Comparison of ENCODE assay signal across 9 cellular contexts in genomic region chr1:25140073-25140797, GRCh38.
DNase-seq lines count a peak whose midpoint lies in the region; ATAC-seq, FAIRE-seq and TF ChIP-seq lines count a peak whose summit lies in the region.
"Had no signal": no experiment of that assay in that cellular context is flagged by ENCODE, and none has a peak within 500 bp of the region (broad histone marks: within the 10 kb centered on the region; RNA-seq: fewer than 3 reads in every experiment).

No MANE protein-coding gene starts in this region.

- CTCF ChIA-PET in HepG2 (lab: Yijun Ruan, JAX; ENCODE audit: low intra/inter-chr PET ratio, low total read pairs): no interaction called here

- 23% methylated on average over 11 of the region's 15 CpGs for whole genome bisulfite sequencing in HepG2 (ENCODE audit: low lambda C conversion rate)

- no peak overlapping the region for H2AFZ ChIP-seq in HepG2 (ENCODE audit: low read length)

- FAIRE-seq in HepG2 (lab: Jason Lieb, UNC): no peak

- intact Hi-C loops in HepG2 (cut with micrococcal nuclease; ENCODE audit: unreplicated experiment): no loop called here

- no peaks in the 10 kb centered on the region for H4K20me1 ChIP-seq in HepG2 (ENCODE audit: insufficient read depth, low read length)

- H3K27me3 ChIP-seq in HepG2 (ENCODE audit: control insufficient read depth in 1 of 2, insufficient read depth in 2 of 2, low read length in 2 of 2): no peaks in the 10 kb centered on the region

- H3K9ac ChIP-seq in HepG2 (ENCODE audit: insufficient read depth, low read depth, low read length): peak overlapping the region; percentile 11; the same call in 1 of the 2 replicates

- TF ChIP-seq EP300 in HepG2 (IDR thresholded peaks at IDR 0.05; ENCODE audit: low read depth in 2 of 2, low read length in 2 of 2) (no peak), HepG2 (CRISPR knock-in tag; IDR thresholded peaks at IDR 0.05; ENCODE audit: borderline replicate concordance) (0 out of 2 replicates have a peak, but pooled peaks have one; percentile 16)

- no peaks in the 10 kb centered on the region for H3K36me3 ChIP-seq in HepG2 (replicated peaks in 1 of 2; ENCODE audit: control insufficient read depth in 1 of 2, insufficient read depth in 2 of 2, low read length in 2 of 2)

- peak overlapping the region; percentile 36 for H3K27ac ChIP-seq in HepG2 (ENCODE audit: extremely low read length, insufficient read depth, low read length)

- H3K4me1 ChIP-seq in HepG2 (ENCODE audit: insufficient read depth, low read length): peaks cover 45% of the 10 kb centered on the region

- H3K4me3 ChIP-seq in GM12864 (ENCODE audit: low read depth, low read length): no peak overlapping the region
- peak overlapping the region in 2 of 3 experiments; percentile 10 to 42; a peak in 2 of 6 replicates for H3K4me3 ChIP-seq in HepG2 (replicated peaks in 1 of 3; ENCODE audit: insufficient read depth in 1 of 3, low read depth in 2 of 3, low read length in 3 of 3)

- H3K4me2 ChIP-seq in HepG2 (ENCODE audit: low read depth, low read length): peak overlapping the region; percentile 58

- TF ChIP-seq RAD21 in HepG2 (CRISPR knock-in tag; IDR thresholded peaks at IDR 0.05): no peak

- TF ChIP-seq POLR2A in HepG2 (IDR thresholded peaks at IDR 0.05; ENCODE audit: insufficient read depth in 1 of 2, low read depth in 2 of 2, low read length in 2 of 2): no peak

- no TSS peak for BruUV-seq in HepG2 (replicated peaks; lab: Mats Ljungman, UMichigan)

- H3K79me2 ChIP-seq in HepG2 (ENCODE audit: insufficient read depth, low read length): no peaks in the 10 kb centered on the region

- POLR2A ChIA-PET in HepG2 (lab: Yijun Ruan, JAX): interaction anchor here (1.2 to 2.8 kb wide), 3 partner anchors 9 to 50 kb away, joined by 3 to 12 read pairs (median 4); no protein-coding TSS in a partner anchor

- in situ Hi-C loops in HepG2 (cut with HindIII; ENCODE audit: extremely low pct_ligation_motif_present, low pct_unique_long_range_greater_than_20kb): no loop called here

- TF ChIP-seq CTCF in GM12864 (IDR thresholded peaks at IDR 0.05; ENCODE audit: low read depth, low read length, missing control alignments): no peak
- no peak for TF ChIP-seq CTCF in HepG2 (CRISPR knock-in tag; IDR thresholded peaks at IDR 0.05)

- no peaks in the 10 kb centered on the region for H3K9me3 ChIP-seq in HepG2 (ENCODE audit: low read length)

- DNase-seq in GM12864 (ENCODE audit: low read depth): peak; percentile 49
- DNase-seq in MV-4-11 (lab: John Stamatoyannopoulos, UW): peak; percentile 95
- peak; percentile 55 for DNase-seq in HepG2 (ENCODE audit: low spot score)
- no peak for DNase-seq in activated effector memory CD4-positive, alpha-beta T cell treated with anti-CD3 and anti-CD28 coated beads, Interleukin-2, amount 50 U/mL, for 16 hours
- DNase-seq in HK-2 (ENCODE audit: unreplicated experiment): no peak
- no peak for DNase-seq in effector CD4-positive, alpha-beta T cell
- DNase-seq in DMS153 (lab: John Stamatoyannopoulos, UW): no peak
- DNase-seq: mesenchymal stem cell had no signal

- ATAC-seq in GM21737 (IDR thresholded peaks at IDR 0.05; ENCODE audit: unreplicated experiment) (peak; percentile 79), HepG2 (peak; percentile 86)

TF ChIP-seq in HepG2, 621 proteins besides CTCF, POLR2A, EP300 and RAD21 (continues in another document):
- TF ChIP-seq ZSCAN30 (CRISPR knock-in tag; IDR thresholded peaks at IDR 0.05): no peak
- TF ChIP-seq ZMAT5 (CRISPR knock-in tag; IDR thresholded peaks at IDR 0.05; ENCODE audit: borderline replicate concordance, low read depth): no peak
- TF ChIP-seq ATF7 (IDR thresholded peaks at IDR 0.05): no peak
- TF ChIP-seq ATF7 (CRISPR knock-in tag; IDR thresholded peaks at IDR 0.05): 0 out of 2 replicates have a peak, but pooled peaks have one; percentile 52
- TF ChIP-seq SPEN (CRISPR knock-in tag; IDR thresholded peaks at IDR 0.05; ENCODE audit: low read depth): peak; percentile 40; the same call in 1 of the 2 replicates
- TF ChIP-seq ZNF530 (CRISPR knock-in tag; IDR thresholded peaks at IDR 0.05; ENCODE audit: low read depth): no peak
- TF ChIP-seq SYNCRIP (IDR thresholded peaks at IDR 0.05; ENCODE audit: insufficient read depth, low read depth, low read length): no peak
- no peak for TF ChIP-seq ZNF451 (CRISPR knock-in tag; IDR thresholded peaks at IDR 0.05)
- TF ChIP-seq ZSCAN22 (CRISPR knock-in tag; IDR thresholded peaks at IDR 0.05): no peak
- TF ChIP-seq HOXA7 (CRISPR knock-in tag; IDR thresholded peaks at IDR 0.05): no peak
- no peak for TF ChIP-seq ZNF142 (CRISPR knock-in tag; IDR thresholded peaks at IDR 0.05)
- TF ChIP-seq ZNF280B (CRISPR knock-in tag; IDR thresholded peaks at IDR 0.05; ENCODE audit: borderline replicate concordance): 0 out of 2 replicates have a peak, but pooled peaks have one; percentile 63
- no peak for TF ChIP-seq NFE2 (CRISPR knock-in tag; IDR thresholded peaks at IDR 0.05)
- TF ChIP-seq SRF (IDR thresholded peaks at IDR 0.05; ENCODE audit: low read depth, low read length): no peak
- no peak for TF ChIP-seq HBP1 (CRISPR knock-in tag; IDR thresholded peaks at IDR 0.05; ENCODE audit: low read depth)
- TF ChIP-seq ZBTB3 (CRISPR knock-in tag; IDR thresholded peaks at IDR 0.05; ENCODE audit: borderline replicate concordance, low read depth): no peak; the same call in 1 of the 2 replicates
- peak; percentile 84 for TF ChIP-seq TEAD3 (CRISPR knock-in tag; optimal IDR thresholded peaks at IDR 0.05; ENCODE audit: borderline replicate concordance)
- TF ChIP-seq ZNF790 (CRISPR knock-in tag; IDR thresholded peaks at IDR 0.05; ENCODE audit: borderline replicate concordance): peak; percentile 65; the same call in 1 of the 2 replicates
- no peak for TF ChIP-seq ZNF326 (CRISPR knock-in tag; IDR thresholded peaks at IDR 0.05; ENCODE audit: borderline replicate concordance)

Comparison
In these comparisons a context has a peak if more than half of its experiments do, and no peak if none do; other contexts are left out.
1. DNase-seq: peak in GM12864 (single experiment), MV-4-11 (single experiment) and HepG2 (single experiment); none in activated effector memory CD4-positive, alpha-beta T cell treated with anti-CD3 and anti-CD28 coated beads, Interleukin-2, amount 50 U/mL, for 16 hours (single experiment), HK-2 (single experiment), effector CD4-positive, alpha-beta T cell (single experiment) and DMS153 (single experiment).